In genomic region chr6:106614131-106614530, GRCh38 we compare ENCODE assay signal across 1 cellular context.
TF ChIP-seq lines count a peak whose summit lies in the region.

No MANE protein-coding gene starts in this region.

TF ChIP-seq in H1, 55 proteins besides CTCF, POLR2A, EP300 and RAD21:
- TF ChIP-seq KDM1A (IDR thresholded peaks at IDR 0.05; ENCODE audit: borderline replicate concordance, low read length) (no peak), HDAC2 (IDR thresholded peaks at IDR 0.05; ENCODE audit: borderline replicate concordance in 1 of 2, low read depth in 2 of 2, low read length in 2 of 2) (no peak), SIRT6 (IDR thresholded peaks at IDR 0.05; ENCODE audit: low read length) (no peak), ATF3 (IDR thresholded peaks at IDR 0.05; ENCODE audit: insufficient read depth, low read depth, low read length) (no peak), JUND (IDR thresholded peaks at IDR 0.05; ENCODE audit: low read length) (no peak), KDM5A (IDR thresholded peaks at IDR 0.05; ENCODE audit: low read length) (no peak), RXRA (IDR thresholded peaks at IDR 0.05; ENCODE audit: insufficient read depth, low read depth, low read length) (no peak), KDM4A (IDR thresholded peaks at IDR 0.05; ENCODE audit: low read depth, low read length, severe bottlenecking) (no peak), CHD1 (IDR thresholded peaks at IDR 0.05; ENCODE audit: low read depth, low read length) (no peak), TAF1 (IDR thresholded peaks at IDR 0.05; ENCODE audit: low read depth, low read length) (no peak), CTBP2 (IDR thresholded peaks at IDR 0.05; ENCODE audit: borderline replicate concordance, insufficient read depth, insufficient read length, low read length) (no peak), ASH2L (IDR thresholded peaks at IDR 0.05; ENCODE audit: low read length) (no peak), HDAC6 (IDR thresholded peaks at IDR 0.05; ENCODE audit: low read depth, low read length) (no peak), POLR2AphosphoS5 (IDR thresholded peaks at IDR 0.05; ENCODE audit: low read depth, low read length) (no peak), GABPA (IDR thresholded peaks at IDR 0.05; ENCODE audit: borderline replicate concordance, insufficient read depth, low read length) (no peak), POU5F1 (IDR thresholded peaks at IDR 0.05; ENCODE audit: low read depth, low read length) (no peak), EGR1 (IDR thresholded peaks at IDR 0.05; ENCODE audit: borderline replicate concordance, low read depth, low read length) (no peak), MAX (IDR thresholded peaks at IDR 0.05) (no peak), RBBP5 (IDR thresholded peaks at IDR 0.05; ENCODE audit: borderline replicate concordance, low read depth, low read length) (no peak)
